Comparison of ENCODE assay signal across 8 cellular contexts in the genomic region with DNA sequence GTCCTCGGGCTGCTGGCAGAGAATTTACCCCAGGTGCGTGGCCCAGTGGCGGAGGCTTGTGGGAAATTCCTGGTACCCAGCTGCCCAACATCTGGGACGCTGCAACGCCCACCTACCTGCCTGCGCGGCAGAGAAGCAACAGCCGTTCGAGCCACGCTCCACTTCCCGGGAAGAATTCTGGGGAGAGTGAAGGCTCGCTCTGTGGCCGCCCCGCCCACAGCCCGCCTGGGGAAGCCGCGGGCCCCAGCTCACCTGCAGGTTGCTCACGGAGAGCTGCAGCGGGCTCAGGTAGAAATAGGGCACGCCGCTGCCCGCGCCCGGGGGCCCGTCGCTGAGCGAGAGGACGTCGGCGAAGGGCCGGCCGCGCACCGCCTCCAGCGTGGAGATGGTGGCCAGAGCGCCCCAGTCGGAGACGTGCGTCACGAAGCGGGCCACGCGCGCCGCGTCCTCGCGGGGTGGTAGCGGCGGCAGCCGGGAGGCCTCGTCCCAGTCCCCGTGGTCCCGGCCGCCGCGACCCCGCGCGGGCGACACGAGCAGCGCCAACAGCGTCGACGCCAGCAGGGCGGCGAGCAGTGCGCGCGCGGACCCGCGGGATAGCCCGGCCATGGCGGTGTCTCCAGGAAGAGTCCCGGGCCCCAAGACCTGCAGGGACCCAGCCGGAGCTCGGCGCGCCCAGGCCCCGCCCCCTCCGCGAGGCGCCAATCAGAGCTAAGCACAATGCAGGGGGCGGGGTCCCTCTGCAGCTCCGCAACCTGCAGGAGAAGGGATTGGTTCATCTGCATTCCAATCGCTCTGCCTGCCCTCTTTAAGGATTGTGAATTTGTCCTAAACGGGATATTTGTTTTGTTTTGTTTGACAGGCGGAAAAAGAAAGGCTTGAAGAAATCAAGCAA. TPM values are rescaled to one million over a fixed set of nuclear protein-coding genes. Genes with fewer than 3 reads are reported as not detected.
A peak's percentile ranks its signal among the peaks of the same experiment; 100 is the strongest.
DNase-seq lines count a peak whose midpoint lies in the region; ATAC-seq and TF ChIP-seq lines count a peak whose summit lies in the region.

A gene (minus strand): TSS at position 627 of the 892 bp plus-strand sequence.

- H3K4me3 ChIP-seq in SU-DHL-6 (ENCODE audit: insufficient read depth, low read length, poor library complexity, severe bottlenecking) (peak within 1 kb of the TSS; percentile 63), ovary (peak within 1 kb of the TSS; percentile 77), thyroid gland (replicated peaks in 1 of 3) (peak within 1 kb of the TSS; percentile 71 to 93 (median 83))

- POLR2A ChIA-PET in activated naive CD8-positive, alpha-beta T cell treated with anti-CD3 and anti-CD28 coated beads, Interleukin-2, amount 10 ng/mL, durations not matched to agents 7 days and 5 days (lab: Charles Lee) = interaction anchor here (0.6 to 1.2 kb wide), 10 partner anchors 13 to 333 kb away, joined by 3 to 6 read pairs (median 3); a partner anchor contains a TSS

- no peaks in the 10 kb centered on the region for H4K20me1 ChIP-seq in SU-DHL-6 (ENCODE audit: low read depth, low read length)

- 0 to 3% (median 1%) methylated on average over 34 to 90 of the region's 90 CpGs for WGBS in ovary, 3 donors
- 1 to 6% methylated on average over 11 to 35 of the region's 90 CpGs for WGBS in thyroid gland, 2 donors

- no peaks in the 10 kb centered on the region for H3K9me2 ChIP-seq in SU-DHL-6 (replicated peaks; ENCODE audit: insufficient read depth, low read length)

- peak within 1 kb of the TSS; percentile 63 for H3K4me2 ChIP-seq in SU-DHL-6 (ENCODE audit: low read depth, low read length, poor library complexity, severe bottlenecking)

- H3K4me1 ChIP-seq in ovary (ENCODE audit: insufficient read depth) = peaks cover 11% of the 10 kb centered on the region
- peaks cover 28 to 41% of the 10 kb centered on the region in 2 donors for H3K4me1 ChIP-seq in thyroid gland

- H3K9me3 ChIP-seq in SU-DHL-6 (ENCODE audit: insufficient read depth, low read length) (no peaks in the 10 kb centered on the region), ovary (no peaks in the 10 kb centered on the region), thyroid gland (no peaks in the 10 kb centered on the region)

- no peaks in the 10 kb centered on the region for H3K36me3 ChIP-seq in SU-DHL-6 (ENCODE audit: low read length)
- H3K36me3 ChIP-seq in ovary = no peaks in the 10 kb centered on the region
- no peaks in the 10 kb centered on the region for H3K36me3 ChIP-seq in thyroid gland

- H3K9ac ChIP-seq in SU-DHL-6 (ENCODE audit: low read length) = peak within 1 kb of the TSS; percentile 59

- intact Hi-C loops in head of caudate nucleus (cut with DNase I) = no loop called here
- intact Hi-C loops in ovary (cut with DNase I) = loop anchor here in 1 of 4 donors (5.0 kb wide), 1 partner anchor 331 kb away; a partner anchor contains a TSS
- intact Hi-C loops in thyroid gland (cut with DNase I) = no loop called here

- peak within 1 kb of the TSS; percentile 69 for H3K27ac Mint-ChIP-seq in activated naive CD8-positive, alpha-beta T cell treated with anti-CD3 and anti-CD28 coated beads, Interleukin-2, amount 10 ng/mL, durations not matched to agents 7 days and 5 days

- H3F3A ChIP-seq in SU-DHL-6 (ENCODE audit: insufficient read depth) = peaks cover 4% of the 10 kb centered on the region; the same call in 1 of the 2 replicates

- peaks cover 27% of the 10 kb centered on the region for H3K4me1 Mint-ChIP-seq in activated naive CD8-positive, alpha-beta T cell treated with anti-CD3 and anti-CD28 coated beads, Interleukin-2, amount 10 ng/mL, durations not matched to agents 7 days and 5 days

- H3K4me3 Mint-ChIP-seq in activated naive CD8-positive, alpha-beta T cell treated with anti-CD3 and anti-CD28 coated beads, Interleukin-2, amount 10 ng/mL, durations not matched to agents 7 days and 5 days = peak within 1 kb of the TSS; percentile 91

- H3K9me3 Mint-ChIP-seq in activated naive CD8-positive, alpha-beta T cell treated with anti-CD3 and anti-CD28 coated beads, Interleukin-2, amount 10 ng/mL, durations not matched to agents 7 days and 5 days = no peaks in the 10 kb centered on the region

- peak; percentile 99 for ATAC-seq in HG02678 (IDR thresholded peaks at IDR 0.05; ENCODE audit: unreplicated experiment)
- ATAC-seq in activated naive CD8-positive, alpha-beta T cell treated with anti-CD3 and anti-CD28 coated beads, Interleukin-2, amount 10 ng/mL, durations not matched to agents 7 days and 5 days (ENCODE audit: low read depth) = peak; percentile 99

- H3K36me3 Mint-ChIP-seq in activated naive CD8-positive, alpha-beta T cell treated with anti-CD3 and anti-CD28 coated beads, Interleukin-2, amount 10 ng/mL, durations not matched to agents 7 days and 5 days = peaks cover 3% of the 10 kb centered on the region

- TF ChIP-seq POLR2A in GM10847 (IDR thresholded peaks at IDR 0.05; ENCODE audit: extremely low read depth, insufficient read length) (peak; percentile 75), ovary (IDR thresholded peaks at IDR 0.05) (peak; percentile 90), thyroid gland (IDR thresholded peaks at IDR 0.05) (peak; percentile 94 to 99)

- no peaks in the 10 kb centered on the region for H3K79me2 ChIP-seq in SU-DHL-6 (ENCODE audit: insufficient read depth, low read length)

- no peak for TF ChIP-seq CTCF in SU-DHL-6 (IDR thresholded peaks at IDR 0.05; ENCODE audit: insufficient read depth, low read length, poor library complexity, severe bottlenecking)
- peak in 1 of 3 donors; percentile 24 for TF ChIP-seq CTCF in ovary (IDR thresholded peaks at IDR 0.05)
- peak in 1 of 6 experiments; percentile 26 for TF ChIP-seq CTCF in thyroid gland (IDR thresholded peaks at IDR 0.05)

- DNase-seq in NCI-H128 (lab: John Stamatoyannopoulos, UW; ENCODE audit: unreplicated experiment) (peak; percentile 82), head of caudate nucleus (peak; percentile 87 to 98 (median 95)), ovary (peak; percentile 90 to 94 (median 93)), thyroid gland (peak; percentile 98)
- peak; percentile 94 for DNase-seq in activated naive CD8-positive, alpha-beta T cell treated with anti-CD3 and anti-CD28 coated beads, Interleukin-2, amount 10 ng/mL, durations not matched to agents 7 days and 5 days

- TF ChIP-seq EP300 in ovary (IDR thresholded peaks at IDR 0.05) = no peak

- peaks cover 11% of the 10 kb centered on the region for H3K27me3 Mint-ChIP-seq in activated naive CD8-positive, alpha-beta T cell treated with anti-CD3 and anti-CD28 coated beads, Interleukin-2, amount 10 ng/mL, durations not matched to agents 7 days and 5 days

- H3K27me3 ChIP-seq in SU-DHL-6 (ENCODE audit: low read length) = no peaks in the 10 kb centered on the region
- H3K27me3 ChIP-seq in ovary = no peaks in the 10 kb centered on the region
- no peaks in the 10 kb centered on the region for H3K27me3 ChIP-seq in thyroid gland

- peak within 1 kb of the TSS; percentile 82 for H2AFZ ChIP-seq in SU-DHL-6 (ENCODE audit: low read depth, low read length, severe bottlenecking)

- H3K27ac ChIP-seq in SU-DHL-6 (ENCODE audit: low read depth, low read length) (no peak within 1 kb of the TSS), ovary (peak within 1 kb of the TSS; percentile 34 to 89), thyroid gland (peak within 1 kb of the TSS; percentile 96 to 99 (median 97))

RNA-seq across cellular contexts. Expression of the gene that starts here (rescaled TPM):
- total RNA-seq in activated naive CD8-positive, alpha-beta T cell treated with anti-CD3 and anti-CD28 coated beads, Interleukin-2, amount 10 ng/mL, durations not matched to agents 7 days and 5 days = 10 to 100 TPM in 1 of 2 experiments, 1 to 10 TPM in 1; 9.8 to 11.2 TPM
- total RNA-seq in ovary = 100 to 1,000 TPM in 3 of 7 donors, 10 to 100 TPM in 4; 82.2 to 151 (median 96.8) TPM
- 100 to 1,000 TPM in 1 of 2 donors, 10 to 100 TPM in 1; 94.1 to 203 TPM for polyA plus RNA-seq in ovary
- total RNA-seq in thyroid gland = 100 to 1,000 TPM; 285 to 347 (median 327) TPM

Comparison
In these comparisons a context has a peak if more than half of its experiments do, and no peak if none do; other contexts are left out.
1. RNA of the gene that starts here (total RNA-seq): 285 to 347 TPM in thyroid gland and 82.2 to 151 TPM in ovary; 9.8 to 11.2 TPM in activated naive CD8-positive, alpha-beta T cell treated with anti-CD3 and anti-CD28 coated beads, Interleukin-2, amount 10 ng/mL, durations not matched to agents 7 days and 5 days; every median in the first group is over 4 times any median in the second.
2. Peak in every context shown above with its lines, with median percentiles within 50 percentile points of each other: POLR2A ChIP-seq, DNase-seq and H3K4me3 ChIP-seq.